In genomic region chr16:66939366-66939765, GRCh38 we compare ENCODE assay signal across 2 cellular contexts.
TF ChIP-seq lines count a peak whose summit lies in the region.

No MANE protein-coding gene starts in this region.

TF ChIP-seq in IMR-90, 13 proteins besides CTCF, POLR2A, EP300 and RAD21:
- TF ChIP-seq CHD1 (IDR thresholded peaks at IDR 0.05; ENCODE audit: low read depth, low read length) (no peak), MAZ (IDR thresholded peaks at IDR 0.05; ENCODE audit: borderline replicate concordance, low read depth, low read length) (no peak), RFX5 (IDR thresholded peaks at IDR 0.05; ENCODE audit: low read depth, low read length) (no peak), BHLHE40 (IDR thresholded peaks at IDR 0.05; ENCODE audit: low read depth, low read length) (no peak), FOS (IDR thresholded peaks at IDR 0.05; ENCODE audit: low read depth, low read length) (no peak), MAFK (IDR thresholded peaks at IDR 0.05; ENCODE audit: low read depth, low read length) (no peak), NFE2L2 (IDR thresholded peaks at IDR 0.05; ENCODE audit: low read depth, low read length) (no peak), SMC3 (IDR thresholded peaks at IDR 0.05; ENCODE audit: low read depth, low read length) (no peak), CEBPB (IDR thresholded peaks at IDR 0.05; ENCODE audit: low read depth, low read length) (no peak), RCOR1 (IDR thresholded peaks at IDR 0.05; ENCODE audit: insufficient replicate concordance, low read length) (no peak)
- TF ChIP-seq, protein P1, sequence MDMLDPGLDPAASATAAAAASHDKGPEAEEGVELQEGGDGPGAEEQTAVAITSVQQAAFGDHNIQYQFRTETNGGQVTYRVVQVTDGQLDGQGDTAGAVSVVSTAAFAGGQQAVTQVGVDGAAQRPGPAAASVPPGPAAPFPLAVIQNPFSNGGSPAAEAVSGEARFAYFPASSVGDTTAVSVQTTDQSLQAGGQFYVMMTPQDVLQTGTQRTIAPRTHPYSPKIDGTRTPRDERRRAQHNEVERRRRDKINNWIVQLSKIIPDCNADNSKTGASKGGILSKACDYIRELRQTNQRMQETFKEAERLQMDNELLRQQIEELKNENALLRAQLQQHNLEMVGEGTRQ (IDR thresholded peaks at IDR 0.05; ENCODE audit: low read depth, low read length), result no peak

TF ChIP-seq in liver, 16 proteins besides CTCF, POLR2A, EP300 and RAD21:
- TF ChIP-seq RXRA (IDR thresholded peaks at IDR 0.05), result peak; percentile 69 to 70
- peak; percentile 22 for TF ChIP-seq HNF4G (IDR thresholded peaks at IDR 0.05)
- no peak for TF ChIP-seq EGR1 (IDR thresholded peaks at IDR 0.05; ENCODE audit: low read depth in 2 of 2)
- no peak for TF ChIP-seq TAF1 (conservative IDR thresholded peaks at IDR 0.05)
- TF ChIP-seq HNF4A (conservative IDR thresholded peaks at IDR 0.05), result peak; percentile 72 to 76
- TF ChIP-seq YY1 (IDR thresholded peaks at IDR 0.05), result peak; percentile 53
